ENCODE assay signal across 9 cellular contexts in genomic region chr9:33921967-33922895, GRCh38.
DNase-seq lines count a peak whose midpoint lies in the region; ATAC-seq lines count a peak whose summit lies in the region.
"Had no signal": no experiment of that assay in that cellular context is flagged by ENCODE, and none has a peak within 500 bp of the region (broad histone marks: within the 10 kb centered on the region; RNA-seq: fewer than 3 reads in every experiment).

No MANE protein-coding gene starts in this region.

- H3K27me3 Mint-ChIP-seq in activated T-cell treated with anti-CD3 and anti-CD28 coated beads, Interleukin-2, amount 50 U/mL, for 24 hours, result no peaks in the 10 kb centered on the region
- H3K27me3 Mint-ChIP-seq: activated B cell treated with CpG ODN at 0.5 μM for 24 hours had no signal

- DNase-seq in DMS 273 (lab: John Stamatoyannopoulos, UW; ENCODE audit: unreplicated experiment) (peak; percentile 72), DMS 273 treated with DMSO at 0.1 percent for 48 hours (lab: John Stamatoyannopoulos, UW) (no peak), HuH-7 (ENCODE audit: low spot score) (peak; percentile 30), islet precursor cell (peak; percentile 70), posterior vena cava (ENCODE audit: low spot score) (no peak), amniotic stem cell (lab: John Stamatoyannopoulos, UW) (no peak)
- no peak for DNase-seq in activated T-cell treated with anti-CD3 and anti-CD28 coated beads, Interleukin-2, amount 50 U/mL, for 24 hours
- DNase-seq: activated B cell treated with CpG ODN at 0.5 μM for 24 hours had no signal

- no peak overlapping the region for H3K4me3 Mint-ChIP-seq in activated T-cell treated with anti-CD3 and anti-CD28 coated beads, Interleukin-2, amount 50 U/mL, for 24 hours
- H3K4me3 Mint-ChIP-seq: activated B cell treated with CpG ODN at 0.5 μM for 24 hours had no signal

- H3K36me3 Mint-ChIP-seq in activated T-cell treated with anti-CD3 and anti-CD28 coated beads, Interleukin-2, amount 50 U/mL, for 24 hours (ENCODE audit: low read depth), result peaks cover 99% of the 10 kb centered on the region

- intact Hi-C loops in posterior vena cava (cut with DNase I), result loop anchor here in 1 of 2 donors (10.0 kb wide), 1 partner anchor 153 kb away; no protein-coding TSS in a partner anchor

- no peaks in the 10 kb centered on the region for H3K9me3 Mint-ChIP-seq in activated T-cell treated with anti-CD3 and anti-CD28 coated beads, Interleukin-2, amount 50 U/mL, for 24 hours
- H3K9me3 Mint-ChIP-seq: activated B cell treated with CpG ODN at 0.5 μM for 24 hours had no signal

- ATAC-seq in GM21529 (IDR thresholded peaks at IDR 0.05; ENCODE audit: unreplicated experiment), result no peak

- peak overlapping the region; percentile 66 for H3K27ac Mint-ChIP-seq in activated T-cell treated with anti-CD3 and anti-CD28 coated beads, Interleukin-2, amount 50 U/mL, for 24 hours
- H3K27ac Mint-ChIP-seq: activated B cell treated with CpG ODN at 0.5 μM for 24 hours had no signal

- H3K4me1 Mint-ChIP-seq in activated T-cell treated with anti-CD3 and anti-CD28 coated beads, Interleukin-2, amount 50 U/mL, for 24 hours (ENCODE audit: low read depth), result no peaks in the 10 kb centered on the region
- H3K4me1 Mint-ChIP-seq: activated B cell treated with CpG ODN at 0.5 μM for 24 hours had no signal

Comparison
In these comparisons a context has a peak if more than half of its experiments do, and no peak if none do; other contexts are left out.
1. DNase-seq: peak in DMS 273 (single experiment), HuH-7 (single experiment) and islet precursor cell (single experiment); none in DMS 273 treated with DMSO at 0.1 percent for 48 hours (single experiment), activated T-cell treated with anti-CD3 and anti-CD28 coated beads, Interleukin-2, amount 50 U/mL, for 24 hours (single experiment), posterior vena cava (single experiment) and amniotic stem cell (single experiment).